25 cellular contexts compared by ENCODE assay signal in the genomic region with DNA sequence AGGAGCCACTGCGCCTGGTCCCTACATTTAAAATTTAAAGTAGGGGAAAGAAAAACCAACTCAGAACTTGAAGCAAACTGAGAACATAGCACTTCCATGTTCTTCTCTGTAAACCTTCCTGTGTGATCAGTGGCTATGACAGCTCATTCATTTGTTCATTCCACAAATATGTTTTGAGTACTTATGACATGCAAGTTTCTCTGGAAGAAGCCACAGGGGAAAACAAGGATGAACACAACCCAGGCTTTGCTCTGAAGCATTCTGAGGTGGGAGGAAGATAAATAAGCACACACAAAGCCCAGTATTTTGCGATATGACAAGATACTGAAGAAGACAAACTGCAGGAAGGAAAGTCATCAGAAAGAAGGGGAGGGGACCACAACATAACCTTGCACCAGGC.
"Had no signal": no experiment of that assay in that cellular context is flagged by ENCODE, and none has a peak within 500 bp of the region (broad histone marks: within the 10 kb centered on the region; RNA-seq: fewer than 3 reads in every experiment).

No MANE protein-coding gene starts in this region.

- H3K27ac ChIP-seq: cardiac muscle cell, epithelial cell of prostate, hepatocyte, left lung, sigmoid colon, tibial nerve, uterus had no signal

- H3K27me3 ChIP-seq: cardiac muscle cell, hepatocyte, left lung, sigmoid colon, tibial nerve, uterus had no signal

- H3K9me3 ChIP-seq: left lung, sigmoid colon, tibial nerve, uterus had no signal

- H3K36me3 ChIP-seq: cardiac muscle cell, left lung, sigmoid colon, tibial nerve, uterus had no signal

- ATAC-seq: activated T-cell treated with anti-CD3 and anti-CD28 coated beads, Interleukin-2, amount 50 U/mL, for 4 hours; left lung; naive thymus-derived CD8-positive, alpha-beta T cell; WTC11 had no signal

- DNase-seq: activated CD4-positive, alpha-beta T cell treated with anti-CD3 and anti-CD28 coated beads, Interleukin-2, amount 50 U/mL, for 4 hours; activated CD8-positive, alpha-beta memory T cell treated with anti-CD3 and anti-CD28 coated beads, Interleukin-2, amount 50 U/mL, for 48 hours; activated naive CD4-positive, alpha-beta T cell; activated T-cell treated with anti-CD3 and anti-CD28 coated beads, Interleukin-2, amount 50 U/mL, for 4 hours; amniotic stem cell; cortex of kidney; endodermal cell; foreskin melanocyte; immature natural killer cell; kidney glomerular epithelial cell; left lung; naive thymus-derived CD8-positive, alpha-beta T cell; retina; sigmoid colon; stimulated activated CD4-positive, alpha-beta T cell treated with anti-CD3 and anti-CD28 coated beads, Interleukin-12 subunit alpha, Interleukin-12 subunit beta, amount 100 ng/mL, for 4 hours; stimulated activated CD4-positive, alpha-beta T cell treated with anti-CD3 and anti-CD28 coated beads, Interleukin-4, amount 100 ng/mL, for 4 hours; T-helper 1 cell; T-helper 9 cell; uterus had no signal

- H3K4me2 ChIP-seq: hepatocyte had no signal

- H3K4me1 ChIP-seq: left lung, sigmoid colon, tibial nerve, uterus had no signal

- H3K4me3 ChIP-seq: cardiac muscle cell, hepatocyte, left lung, lung, sigmoid colon, tibial nerve, uterus had no signal
